Comparison of ENCODE assay signal across 36 cellular contexts in genomic region chr12:80456513-80456912, GRCh38. TPM values are rescaled to one million over a fixed set of nuclear protein-coding genes. Genes with fewer than 3 reads are reported as not detected.
"Had no signal": no experiment of that assay in that cellular context is flagged by ENCODE, and none has a peak within 500 bp of the region (broad histone marks: within the 10 kb centered on the region; RNA-seq: fewer than 3 reads in every experiment).

No MANE protein-coding gene starts in this region.

- H3K36me3 ChIP-seq: adrenal gland, cardiac muscle cell had no signal

- DNase-seq: activated B cell treated with CpG ODN at 0.5 μM for 24 hours; activated CD4-positive, alpha-beta memory T cell treated with anti-CD3 and anti-CD28 coated beads for 36 hours; activated CD4-positive, alpha-beta T cell treated with anti-CD3 and anti-CD28 coated beads for 1 hour; activated CD4-positive, alpha-beta T cell treated with anti-CD3 and anti-CD28 coated beads for 36 hours; activated CD4-positive, alpha-beta T cell treated with anti-CD3 and anti-CD28 coated beads, Interleukin-2, amount 10 ng/mL, durations not matched to agents 24 days and 14 days; activated CD4-positive, alpha-beta T cell treated with anti-CD3 and anti-CD28 coated beads, Interleukin-2, amount 50 U/mL, for 1 hour; activated CD4-positive, alpha-beta T cell treated with anti-CD3 and anti-CD28 coated beads, Interleukin-2, amount 50 U/mL, for 4 hours; activated CD8-positive, alpha-beta memory T cell treated with anti-CD3 and anti-CD28 coated beads, Interleukin-2, amount 50 U/mL, for 4 hours; activated CD8-positive, alpha-beta T cell treated with anti-CD3 and anti-CD28 coated beads for 36 hours; activated effector memory CD4-positive, alpha-beta T cell treated with anti-CD3 and anti-CD28 coated beads, Interleukin-2, amount 50 U/mL, for 16 hours; activated gamma-delta T cell treated with Interleukin-2 at 50 U/mL for 16 hours; activated naive CD4-positive, alpha-beta T cell; activated naive CD4-positive, alpha-beta T cell treated with anti-CD3 and anti-CD28 coated beads for 36 hours; activated naive CD4-positive, alpha-beta T cell treated with anti-CD3 and anti-CD28 coated beads, Interleukin-2, amount 50 U/mL, for 16 hours; activated naive CD8-positive, alpha-beta T cell treated with anti-CD3 and anti-CD28 coated beads for 36 hours; activated T-cell treated with anti-CD3 and anti-CD28 coated beads for 4 hours; activated T-cell treated with anti-CD3 and anti-CD28 coated beads, Interleukin-2, amount 50 U/mL, for 1 hour; activated T-cell treated with anti-CD3 and anti-CD28 coated beads, Interleukin-2, amount 50 U/mL, for 4 hours; activated T-cell treated with anti-CD3 and anti-CD28 coated beads, Interleukin-2, amount 50 U/mL, for 72 hours; adrenal gland; amniotic stem cell; aorta; caudate nucleus; cerebellar nuclear complex; T-helper 1 cell; T-helper 2 cell; T-helper 9 cell had no signal

- H3K4me3 ChIP-seq: adrenal gland, cardiac muscle cell had no signal

- H3K4me1 ChIP-seq: adrenal gland had no signal

- FAIRE-seq: bronchial epithelial cell, TTC549 had no signal

- ATAC-seq: activated CD4-positive, alpha-beta T cell treated with anti-CD3 and anti-CD28 coated beads for 36 hours; activated CD4-positive, CD25-positive, alpha-beta regulatory T cell treated with anti-CD3 and anti-CD28 coated beads, Interleukin-2, amount 50 U/mL, for 24 hours; activated CD8-positive, alpha-beta T cell treated with anti-CD3 and anti-CD28 coated beads for 36 hours; activated naive CD4-positive, alpha-beta T cell treated with anti-CD3 and anti-CD28 coated beads, Interleukin-2, amount 50 U/mL, for 72 hours; activated T-cell treated with anti-CD3 and anti-CD28 coated beads, Interleukin-2, amount 50 U/mL, for 4 hours; activated T-cell treated with anti-CD3 and anti-CD28 coated beads, Interleukin-2, amount 50 U/mL, for 72 hours; activated T-helper 17 cell treated with anti-CD3 and anti-CD28 coated beads, Interleukin-2, amount 50 U/mL, for 72 hours had no signal

- H3K27me3 ChIP-seq: adrenal gland, cardiac muscle cell had no signal

- H3K9me3 ChIP-seq: adrenal gland had no signal

- H3K27ac ChIP-seq: adrenal gland, cardiac muscle cell, VCaP had no signal

RNA-seq across cellular contexts. Expression of gene PTPRQ, which starts 12.5 kb away (rescaled TPM):
- total RNA-seq: activated B cell treated with CpG ODN at 0.5 μM for 24 hours; activated CD4-positive, alpha-beta memory T cell treated with anti-CD3 and anti-CD28 coated beads for 36 hours; activated CD4-positive, alpha-beta T cell treated with anti-CD3 and anti-CD28 coated beads for 36 hours; activated CD4-positive, alpha-beta T cell treated with anti-CD3 and anti-CD28 coated beads, Interleukin-2, amount 10 ng/mL, durations not matched to agents 24 days and 14 days; activated CD8-positive, alpha-beta memory T cell treated with anti-CD3 and anti-CD28 coated beads for 36 hours; activated CD8-positive, alpha-beta T cell treated with anti-CD3 and anti-CD28 coated beads for 36 hours; activated naive CD4-positive, alpha-beta T cell treated with anti-CD3 and anti-CD28 coated beads for 36 hours; activated naive CD4-positive, alpha-beta T cell treated with anti-CD3 and anti-CD28 coated beads, Interleukin-2, amount 50 U/mL, for 72 hours; activated naive CD8-positive, alpha-beta T cell treated with anti-CD3 and anti-CD28 coated beads for 36 hours; activated T-cell treated with anti-CD3 and anti-CD28 coated beads, Interleukin-2, amount 50 U/mL, for 4 hours; activated T-cell treated with anti-CD3 and anti-CD28 coated beads, Interleukin-2, amount 50 U/mL, for 72 hours; activated T-helper 1 cell treated with anti-CD3 and anti-CD28 coated beads, Interleukin-12 subunit alpha, Interleukin-12 subunit beta, Interleukin-2, Interleukin-4 antibody, amounts not matched to agents 30 ng/mL and 10 ng/mL and 1 ng/mL, durations not matched to agents 14 hours and 24 hours and 36 hours; activated T-helper 17 cell treated with anti-CD3 and anti-CD28 coated beads, Interleukin-2, amount 50 U/mL, for 72 hours; bronchial epithelial cell had no signal
